8 cellular contexts compared by ENCODE assay signal in genomic region chr7:123534383-123535260, GRCh38. TPM values are rescaled to one million over a fixed set of nuclear protein-coding genes. Genes with fewer than 3 reads are reported as not detected.
A peak's percentile ranks its signal among the peaks of the same experiment; 100 is the strongest.
DNase-seq lines count a peak whose midpoint lies in the region; ATAC-seq and TF ChIP-seq lines count a peak whose summit lies in the region.

TSS of gene IQUB (minus strand) at chr7:123534595. CDS start at chr7:123512340, 22,255 bp downstream.

- DNase-seq in Daoy (ENCODE audit: low read depth) (peak; percentile 100), GOT3 (lab: John Stamatoyannopoulos, UW) (peak; percentile 88), LNCaP clone FGC (ENCODE audit: low read depth) (peak; percentile 88), RPMI8226 (peak; percentile 98), fibroblast of pulmonary artery (ENCODE audit: low read depth) (peak; percentile 98)
- peak; percentile 94 for DNase-seq in activated T-helper 9 cell treated with anti-CD3 and anti-CD28 coated beads, Interleukin-2, amount 50 U/mL, for 16 hours (ENCODE audit: low read depth)
- DNase-seq in natural killer cell treated with Interleukin-12 subunit alpha and Interleukin-12 subunit beta and Interleukin-15 and Interleukin-18, amount 100 ng/mL, for 72 hours (ENCODE audit: low spot score), result peak; percentile 95
- peak; percentile 98 for DNase-seq in stimulated activated naive CD4-positive, alpha-beta T cell treated with Interleukin-2 at 50 U/mL for 16 hours (lab: John Stamatoyannopoulos, UW)

- no peak for TF ChIP-seq CTCF in LNCaP clone FGC (IDR thresholded peaks at IDR 0.05; ENCODE audit: control insufficient read depth, extremely low read depth, insufficient read depth)
- TF ChIP-seq CTCF in fibroblast of pulmonary artery (IDR thresholded peaks at IDR 0.05; ENCODE audit: low read length, missing control alignments), result no peak

- H3K4me3 ChIP-seq in LNCaP clone FGC (ENCODE audit: low read depth, low read length) (peak within 1 kb of the TSS; percentile 73), fibroblast of pulmonary artery (replicated peaks; ENCODE audit: low read depth, low read length) (peak within 1 kb of the TSS; percentile 71)

- peaks cover 5 to 7% of the 10 kb centered on the region in 2 donors for H3K27me3 Mint-ChIP-seq in natural killer cell treated with Interleukin-12 subunit alpha and Interleukin-12 subunit beta and Interleukin-15 and Interleukin-18, amount 100 ng/mL, for 72 hours

- no peaks in the 10 kb centered on the region for H3K36me3 Mint-ChIP-seq in natural killer cell treated with Interleukin-12 subunit alpha and Interleukin-12 subunit beta and Interleukin-15 and Interleukin-18, amount 100 ng/mL, for 72 hours

- peak; percentile 92 to 94 for ATAC-seq in natural killer cell treated with Interleukin-12 subunit alpha and Interleukin-12 subunit beta and Interleukin-15 and Interleukin-18, amount 100 ng/mL, for 72 hours

- H3K9me3 Mint-ChIP-seq in natural killer cell treated with Interleukin-12 subunit alpha and Interleukin-12 subunit beta and Interleukin-15 and Interleukin-18, amount 100 ng/mL, for 72 hours, result no peaks in the 10 kb centered on the region

- peak within 1 kb of the TSS; percentile 74 to 93 for H3K27ac Mint-ChIP-seq in natural killer cell treated with Interleukin-12 subunit alpha and Interleukin-12 subunit beta and Interleukin-15 and Interleukin-18, amount 100 ng/mL, for 72 hours

- H3K4me1 Mint-ChIP-seq in natural killer cell treated with Interleukin-12 subunit alpha and Interleukin-12 subunit beta and Interleukin-15 and Interleukin-18, amount 100 ng/mL, for 72 hours (ENCODE audit: low read depth in 2 of 2), result peaks cover 21 to 22% of the 10 kb centered on the region in 2 donors

- peak within 1 kb of the TSS; percentile 94 for H3K4me3 Mint-ChIP-seq in natural killer cell treated with Interleukin-12 subunit alpha and Interleukin-12 subunit beta and Interleukin-15 and Interleukin-18, amount 100 ng/mL, for 72 hours

RNA-seq across cellular contexts. Expression of gene IQUB, which starts in this region (rescaled TPM):
- total RNA-seq in Daoy (2014; rRNA removed; shearing (Covaris generic)), result 0.74 and 1.0 TPM in 2 replicates
- under 1 TPM in 1 of 2 donors, not detected in 1; 0.10 TPM for total RNA-seq in natural killer cell treated with Interleukin-12 subunit alpha and Interleukin-12 subunit beta and Interleukin-15 and Interleukin-18, amount 100 ng/mL, for 72 hours

Comparison
In these comparisons a context has a peak if more than half of its experiments do, and no peak if none do; other contexts are left out.
1. Peak in every context shown above with its lines: DNase-seq, ATAC-seq and H3K4me3 ChIP-seq.
2. Peak in DNase-seq and ATAC-seq in natural killer cell treated with Interleukin-12 subunit alpha and Interleukin-12 subunit beta and Interleukin-15 and Interleukin-18, amount 100 ng/mL, for 72 hours; RNA of the gene not detected or under 1 TPM.